ENCODE assay signal across 10 cellular contexts in genomic region chr15:56806147-56806536, GRCh38.
DNase-seq lines count a peak whose midpoint lies in the region; ATAC-seq and TF ChIP-seq lines count a peak whose summit lies in the region.
"Had no signal": no experiment of that assay in that cellular context is flagged by ENCODE, and none has a peak within 500 bp of the region (broad histone marks: within the 10 kb centered on the region; RNA-seq: fewer than 3 reads in every experiment).

No MANE protein-coding gene starts in this region.

- H2AFZ ChIP-seq in osteoblast (ENCODE audit: low read length), result peak overlapping the region; percentile 23

- H3K4me2 ChIP-seq in osteoblast (ENCODE audit: insufficient read depth, low read length), result peak overlapping the region; percentile 84

- H3K27me3 ChIP-seq in MG63, result no peaks in the 10 kb centered on the region
- H3K27me3 ChIP-seq in brain microvascular endothelial cell (replicated peaks), result no peaks in the 10 kb centered on the region
- H3K27me3 ChIP-seq in osteoblast (ENCODE audit: insufficient read depth, low read length), result no peaks in the 10 kb centered on the region

- DNase-seq in MG63 (no peak), brain microvascular endothelial cell (no peak), osteoblast (ENCODE audit: insufficient read length, low spot score, missing footprints) (no peak), NCI-H2081 (lab: John Stamatoyannopoulos, UW) (no peak), epidermal melanocyte (ENCODE audit: insufficient read length, low spot score) (no peak)
- DNase-seq in stimulated activated naive CD4-positive, alpha-beta T cell (lab: John Stamatoyannopoulos, UW), result no peak
- DNase-seq: mucosa of descending colon, NCI-H1105, T-cell had no signal

- ATAC-seq in GM19035 (IDR thresholded peaks at IDR 0.05; ENCODE audit: unreplicated experiment), result peak; percentile 7
- ATAC-seq: T-cell had no signal

- H3K4me1 ChIP-seq in osteoblast (ENCODE audit: insufficient read depth, low read length), result peaks cover 15% of the 10 kb centered on the region

- H3K36me3 ChIP-seq in MG63 (no peaks in the 10 kb centered on the region), brain microvascular endothelial cell (replicated peaks) (no peaks in the 10 kb centered on the region), osteoblast (ENCODE audit: insufficient read depth, low read length) (no peaks in the 10 kb centered on the region)

- in situ Hi-C loops in brain microvascular endothelial cell (cut with HindIII; ENCODE audit: low pct_ligation_motif_present, low sequenced_read_pairs), result no loop called here

- H3K27ac ChIP-seq in brain microvascular endothelial cell (peak overlapping the region; percentile 67), osteoblast (ENCODE audit: low read depth, low read length) (peak overlapping the region; percentile 56)

- H4K20me1 ChIP-seq in osteoblast (ENCODE audit: insufficient read depth, low read length), result no peaks in the 10 kb centered on the region

- H3K4me3 ChIP-seq in MG63, result peak overlapping the region; percentile 21
- H3K4me3 ChIP-seq in brain microvascular endothelial cell (ENCODE audit: low read depth, low read length), result no peak overlapping the region
- peak overlapping the region; percentile 61 for H3K4me3 ChIP-seq in osteoblast (ENCODE audit: insufficient read depth, low read length)
- H3K4me3 ChIP-seq: mucosa of descending colon had no signal

- no peaks in the 10 kb centered on the region for H3K79me2 ChIP-seq in osteoblast (ENCODE audit: insufficient read depth, low read length)

- H3K9me3 ChIP-seq in MG63 (peaks cover 21% of the 10 kb centered on the region), osteoblast (ENCODE audit: low read depth, low read length) (peaks cover 4% of the 10 kb centered on the region)

- no peak for TF ChIP-seq CTCF in brain microvascular endothelial cell (IDR thresholded peaks at IDR 0.05; ENCODE audit: low read depth, low read length, missing control alignments)
- no peak for TF ChIP-seq CTCF in osteoblast (IDR thresholded peaks at IDR 0.05; ENCODE audit: extremely low read depth, low read depth, low read length)
